In genomic region chr13:106612688-106613087, GRCh38 we compare ENCODE assay signal across 2 cellular contexts.
TF ChIP-seq lines count a peak whose summit lies in the region.

No MANE protein-coding gene starts in this region.

TF ChIP-seq in liver, 16 proteins besides CTCF, POLR2A, EP300 and RAD21:
- TF ChIP-seq REST (IDR thresholded peaks at IDR 0.05): no peak
- TF ChIP-seq NR2F2 (IDR thresholded peaks at IDR 0.05): peak; percentile 35

TF ChIP-seq in HepG2, 621 proteins besides CTCF, POLR2A, EP300 and RAD21:
- TF ChIP-seq ZNF788 (CRISPR knock-in tag; IDR thresholded peaks at IDR 0.05; ENCODE audit: borderline replicate concordance) (no peak), MLX (CRISPR knock-in tag; IDR thresholded peaks at IDR 0.05) (no peak), ZNF782 (CRISPR knock-in tag; IDR thresholded peaks at IDR 0.05; ENCODE audit: borderline replicate concordance) (no peak), ZNF777 (CRISPR knock-in tag; IDR thresholded peaks at IDR 0.05) (no peak), NCOA2 (CRISPR knock-in tag; IDR thresholded peaks at IDR 0.05) (no peak)
